8 cellular contexts compared by ENCODE assay signal in the genomic region with DNA sequence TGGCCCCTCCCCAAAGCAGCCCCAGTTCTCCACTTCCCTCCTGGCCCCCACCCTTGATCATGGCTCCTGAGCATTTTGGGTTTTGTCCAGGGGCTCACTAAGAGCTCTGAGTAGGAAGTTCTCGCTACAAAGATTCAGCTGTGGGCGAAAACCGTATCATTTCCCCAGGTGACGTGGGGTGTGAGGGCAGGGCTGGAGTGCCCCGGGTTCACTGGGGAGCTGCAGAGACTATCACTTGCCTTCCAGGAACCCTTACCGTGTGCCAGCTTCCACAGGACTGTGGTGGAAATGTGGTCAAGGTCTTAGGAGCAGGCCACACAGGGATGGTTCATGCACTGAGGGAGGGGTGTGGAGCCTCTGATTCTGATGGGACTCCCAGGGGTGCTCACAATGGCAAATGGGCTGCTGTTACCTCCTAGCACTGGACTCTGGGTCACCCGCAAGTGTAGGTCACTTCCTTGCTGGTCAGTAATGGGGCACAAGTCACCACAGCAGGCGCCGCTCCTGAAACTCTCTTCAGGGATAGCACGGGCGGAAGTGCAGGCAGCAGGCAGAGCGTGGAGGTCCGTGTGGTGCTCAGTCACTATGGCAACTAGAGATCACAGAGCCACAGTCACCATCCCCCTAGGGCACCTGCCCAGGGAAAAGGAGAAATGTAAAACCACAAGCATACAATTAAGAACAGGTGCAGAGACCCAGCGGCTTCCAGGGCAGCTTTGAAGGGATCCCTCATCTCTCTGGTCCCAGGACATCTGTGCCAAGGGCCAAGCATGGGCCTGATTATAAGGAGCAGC. TPM values are rescaled to one million over a fixed set of nuclear protein-coding genes. Genes with fewer than 3 reads are reported as not detected.
DNase-seq lines count a peak whose midpoint lies in the region; ATAC-seq and TF ChIP-seq lines count a peak whose summit lies in the region.

No MANE protein-coding gene starts in this region.

- ATAC-seq in HG03469 (IDR thresholded peaks at IDR 0.05; ENCODE audit: unreplicated experiment), result peak; percentile 50
- no peak for ATAC-seq in left lobe of liver

- no peak for TF ChIP-seq CTCF in C4-2B (conservative IDR thresholded peaks at IDR 0.05)

- DNase-seq in GM19238 (ENCODE audit: insufficient read length, low spot score) (peak; percentile 50), RPMI7951 (ENCODE audit: low read depth) (peak; percentile 8), kidney tubule cell (ENCODE audit: low spot score) (peak; percentile 83), globus pallidus (ENCODE audit: low spot score) (no peak), left lobe of liver (ENCODE audit: low spot score) (no peak), NK-92 (lab: John Stamatoyannopoulos, UW; ENCODE audit: unreplicated experiment) (no peak)

- 0 out of 2 replicates have a peak overlapping the region, but pooled peaks have one; percentile 6 for H3K27ac ChIP-seq in C4-2B

RNA-seq across cellular contexts. Expression of a gene that starts 35.4 kb away (rescaled TPM):
- 0.12 TPM in 1 of 2 replicates, not detected in the other for total RNA-seq in RPMI7951 (2014; rRNA removed; shearing (Covaris generic))
- total RNA-seq in left lobe of liver, result 0.33 TPM

RNA-seq across cellular contexts. Expression of a gene that starts 53.1 kb away (rescaled TPM):
- total RNA-seq in RPMI7951 (2014; rRNA removed; shearing (Covaris generic)), result 0.24 TPM in 1 of 2 replicates, not detected in the other
- 5.0 TPM for total RNA-seq in left lobe of liver

RNA-seq across cellular contexts. Expression of a gene that starts 56.9 kb away (rescaled TPM):
- total RNA-seq in RPMI7951 (2014; rRNA removed; shearing (Covaris generic)), result not detected in 2 replicates
- total RNA-seq in left lobe of liver, result 0.20 TPM

Comparison
In these comparisons a context has a peak if more than half of its experiments do, and no peak if none do; other contexts are left out.
1. DNase-seq: peak in GM19238 (single experiment), RPMI7951 (single experiment) and kidney tubule cell (single experiment); none in globus pallidus (single experiment), left lobe of liver (single experiment) and NK-92 (single experiment).